Comparison of ENCODE assay signal across 19 cellular contexts in genomic region chr11:76648929-76649328, GRCh38. TPM values are rescaled to one million over a fixed set of nuclear protein-coding genes. Genes with fewer than 3 reads are reported as not detected.
DNase-seq lines count a peak whose midpoint lies in the region; ATAC-seq, FAIRE-seq and TF ChIP-seq lines count a peak whose summit lies in the region.
"Had no signal": no experiment of that assay in that cellular context is flagged by ENCODE, and none has a peak within 500 bp of the region (broad histone marks: within the 10 kb centered on the region; RNA-seq: fewer than 3 reads in every experiment).

No MANE protein-coding gene starts in this region.

- intact Hi-C loops in heart right ventricle (cut with DNase I) (no loop called here), Right ventricle myocardium superior (cut with DNase I) (no loop called here), K562 (cut with micrococcal nuclease) (no loop called here)

- no peak for TF ChIP-seq EP300 in K562 (IDR thresholded peaks at IDR 0.05; ENCODE audit: low read length)

- no peak for TF ChIP-seq RAD21 in K562 (CRISPR knock-in tag; conservative IDR thresholded peaks at IDR 0.05 in 1 of 2, IDR thresholded peaks at IDR 0.05 in 1 of 2)

- CTCF ChIA-PET in K562 (lab: Yijun Ruan, JAX; ENCODE audit: low intra/inter-chr PET ratio) = no interaction called here

- no peaks in the 10 kb centered on the region for H3K36me3 Mint-ChIP-seq in progenitor cell of endocrine pancreas (ENCODE audit: insufficient read depth)

- H3K4me1 Mint-ChIP-seq in progenitor cell of endocrine pancreas (ENCODE audit: low read depth) = no peaks in the 10 kb centered on the region
- H3K4me1 Mint-ChIP-seq: B cell had no signal

- ATAC-seq in heart right ventricle = peak in 3 of 8 donors; percentile 30 to 64 (median 31)
- ATAC-seq in Right ventricle myocardium superior (ENCODE audit: poor library complexity) = no peak
- no peak for ATAC-seq in K562
- ATAC-seq in HG02885 (IDR thresholded peaks at IDR 0.05; ENCODE audit: poor library complexity, unreplicated experiment) = no peak

- H3K27ac ChIP-seq in heart right ventricle (peak overlapping the region in 8 of 10 donors; percentile 19 to 79 (median 67)), K562 (ENCODE audit: extremely low read depth, low read depth, low read length) (no peak overlapping the region)
- H3K27ac ChIP-seq: BLaER1 treated with 17β-estradiol and CSF1 and Interleukin-3, amounts not matched to agents 10 nM and 100 nM; GM23248 had no signal

- H3K4me1 ChIP-seq in heart right ventricle (peaks cover 0 to 50% (median 28%) of the 10 kb centered on the region in 9 donors), K562 (replicated peaks in 1 of 2; ENCODE audit: control insufficient read depth in 2 of 2, insufficient read depth in 2 of 2, low read length in 2 of 2) (peaks cover 1 to 7% of the 10 kb centered on the region in 2 experiments; a peak in 3 of 5 replicates)
- H3K4me1 ChIP-seq: Caco-2, HAP-1 had no signal

- H3K9me3 Mint-ChIP-seq in progenitor cell of endocrine pancreas (ENCODE audit: low read depth) = peaks cover 8% of the 10 kb centered on the region
- H3K9me3 Mint-ChIP-seq: CD4-positive, alpha-beta T cell had no signal

- no peak overlapping the region for H3K27ac Mint-ChIP-seq in progenitor cell of endocrine pancreas
- H3K27ac Mint-ChIP-seq: B cell; CD4-positive, alpha-beta T cell had no signal

- no peak for FAIRE-seq in K562 (lab: Jason Lieb, UNC)
- FAIRE-seq: D721Med, G401.6, GM12892, GM18507 had no signal

- no peak for TF ChIP-seq CTCF in heart right ventricle (IDR thresholded peaks at IDR 0.05)
- TF ChIP-seq CTCF in K562 (IDR thresholded peaks at IDR 0.05 in 2 of 3, conservative IDR thresholded peaks at IDR 0.05 in 1 of 3; ENCODE audit: insufficient read depth in 2 of 3, low read depth in 1 of 3, low read length in 3 of 3) = no peak
- TF ChIP-seq CTCF in fibroblast of pulmonary artery (IDR thresholded peaks at IDR 0.05; ENCODE audit: low read length, missing control alignments) = no peak
- no peak for TF ChIP-seq CTCF in progenitor cell of endocrine pancreas (IDR thresholded peaks at IDR 0.05; ENCODE audit: unreplicated experiment)

- H3K79me2 ChIP-seq in K562 (ENCODE audit: control insufficient read depth, insufficient read depth, low read length) = no peaks in the 10 kb centered on the region

- H3K9me1 ChIP-seq in K562 (ENCODE audit: control insufficient read depth, insufficient read depth, low read length) = no peaks in the 10 kb centered on the region

- 49 to 59% methylated on average over 7 of the region's 7 CpGs for WGBS in heart right ventricle, 2 donors
- 2% methylated on average over 7 of the region's 7 CpGs for WGBS in K562 (ENCODE audit: insufficient coverage, low coverage, missing lambda C conversion rate)

- H3K4me2 ChIP-seq in K562 (ENCODE audit: insufficient read depth, low read length) = no peak overlapping the region
- H3K4me2 ChIP-seq: BLaER1 treated with 17β-estradiol and CSF1 and Interleukin-3, amounts not matched to agents 10 nM and 100 nM had no signal

- TF ChIP-seq POLR2A in K562 (conservative IDR thresholded peaks at IDR 0.05) = no peak

- POLR2A ChIA-PET in K562 (lab: Yijun Ruan, JAX) = no interaction called here

- in situ Hi-C loops in K562 (cut with MboI) = no loop called here

- BruUV-seq in K562 (replicated peaks; lab: Mats Ljungman, UMichigan) = no TSS peak

- 0 out of 2 replicates have a peak overlapping the region, but pooled peaks have one; percentile 2 for H2AFZ ChIP-seq in K562 (ENCODE audit: low read depth, low read length)
- H2AFZ ChIP-seq: GM23248 had no signal

- H3K27me3 ChIP-seq in heart right ventricle (no peaks in the 10 kb centered on the region), K562 (ENCODE audit: control insufficient read depth in 2 of 2, insufficient read depth in 2 of 2, low read length in 2 of 2) (peaks cover 10 to 12% of the 10 kb centered on the region in 2 experiments; a peak in 2 of 5 replicates)

- no peaks in the 10 kb centered on the region for H4K20me1 ChIP-seq in K562 (replicated peaks; ENCODE audit: control insufficient read depth, insufficient read depth, low read length)
- H4K20me1 ChIP-seq: BLaER1 treated with 17β-estradiol and CSF1 and Interleukin-3, amounts not matched to agents 10 nM and 100 nM had no signal

- H3K27me3 Mint-ChIP-seq in progenitor cell of endocrine pancreas = peaks cover 3% of the 10 kb centered on the region

- H3K9me3 ChIP-seq in heart right ventricle (peaks cover 0 to 18% (median 9%) of the 10 kb centered on the region in 11 donors), K562 (replicated peaks; ENCODE audit: control insufficient read depth, insufficient read depth, low read depth, low read length) (no peaks in the 10 kb centered on the region; the same call in 1 of the 2 replicates)
- H3K9me3 ChIP-seq: Caco-2, HAP-1 had no signal

- H3K36me3 ChIP-seq in heart right ventricle (no peaks in the 10 kb centered on the region), K562 (ENCODE audit: control insufficient read depth, insufficient read depth, low read length) (no peaks in the 10 kb centered on the region)
- H3K36me3 ChIP-seq: BLaER1 treated with 17β-estradiol and CSF1 and Interleukin-3, amounts not matched to agents 10 nM and 100 nM; HAP-1 had no signal

- DNase-seq in heart right ventricle (no peak), Right ventricle myocardium superior (no peak), K562 (ENCODE audit: extremely low read depth in 1 of 4, low spot score in 3 of 4) (no peak), fibroblast of pulmonary artery (ENCODE audit: low read depth) (peak; percentile 58), amniotic stem cell (lab: John Stamatoyannopoulos, UW) (no peak), progenitor cell of endocrine pancreas (ENCODE audit: low spot score, unreplicated experiment) (no peak)
- DNase-seq: Caco-2; CD4-positive, alpha-beta T cell; GM23248 had no signal

- no peak overlapping the region for H3K9ac ChIP-seq in K562 (ENCODE audit: insufficient read depth in 1 of 2, low read depth in 2 of 2, low read length in 2 of 2)
- H3K9ac ChIP-seq: BLaER1 treated with 17β-estradiol and CSF1 and Interleukin-3, amounts not matched to agents 10 nM and 100 nM; GM23248 had no signal

- H3K4me3 Mint-ChIP-seq in progenitor cell of endocrine pancreas (ENCODE audit: low read depth) = no peak overlapping the region
- H3K4me3 Mint-ChIP-seq: B cell; CD4-positive, alpha-beta T cell had no signal

- no peak overlapping the region for H3K4me3 ChIP-seq in heart right ventricle
- no peak overlapping the region for H3K4me3 ChIP-seq in K562
- H3K4me3 ChIP-seq in fibroblast of pulmonary artery (replicated peaks; ENCODE audit: low read depth, low read length) = no peak overlapping the region
- H3K4me3 ChIP-seq: BLaER1 treated with 17β-estradiol and CSF1 and Interleukin-3, amounts not matched to agents 10 nM and 100 nM; GM23248; HAP-1 had no signal

TF ChIP-seq in K562, 482 proteins besides CTCF, POLR2A, EP300 and RAD21 (continues in another document):
- no peak for TF ChIP-seq DDX20 (tag; IDR thresholded peaks at IDR 0.05; ENCODE audit: low read depth)
- no peak for TF ChIP-seq NEUROD1 (IDR thresholded peaks at IDR 0.05; ENCODE audit: borderline replicate concordance, low read depth, low read length, partially characterized antibody)
- TF ChIP-seq RB1 (IDR thresholded peaks at IDR 0.05; ENCODE audit: low read depth) = no peak
- no peak for TF ChIP-seq NFIX (CRISPR knock-in tag; IDR thresholded peaks at IDR 0.05; ENCODE audit: low read depth)
- no peak for TF ChIP-seq MCM5 (IDR thresholded peaks at IDR 0.05; ENCODE audit: low read depth)

RNA-seq across cellular contexts. Expression of gene LRRC32, which starts 21.6 kb away (rescaled TPM):
- total RNA-seq in heart right ventricle (10 to 100 TPM; 16.7 to 61.3 (median 31.5) TPM), Right ventricle myocardium superior (30.3 TPM), K562 (2014; rRNA removed) (0.16 and 0.50 TPM in 2 replicates), K562 (2014; rRNA removed; fragmentation: Illumina TruSeq; extraction: Trizol) (0.16 TPM in 1 of 2 replicates, not detected in the other), K562 (2015; rRNA removed; fragmentation: Illumina TruSeq; extraction: Trizol) (not detected in 2 replicates), K562 (2021) (0.20 and 0.31 TPM in 2 replicates), progenitor cell of endocrine pancreas (0.14 and 0.27 TPM in 2 replicates)
- polyA plus RNA-seq in heart right ventricle (100 to 1,000 TPM in 1 of 2 donors, 10 to 100 TPM in 1; 62.4 to 215 TPM), K562 (2011; rRNA removed) (0.10 and 0.47 TPM in 2 replicates), K562 (2014; fragmentation: Illumina TruSeq; extraction: Trizol) (0.18 and 0.44 TPM in 2 replicates), K562 (2014; fragmentation: Nextera tagmentation; extraction: Ambion mirVana) (not detected), K562 (2014; rRNA removed) (0.08 TPM in 1 of 2 replicates, not detected in the other)
- total RNA-seq in K562 (2011; cell fraction: chromatin; rRNA removed; ENCODE audit: low replicate concordance) = 0.21 and 0.65 TPM in 2 replicates
- total RNA-seq in K562 (2011; cell fraction: nucleolus; rRNA removed) = 0.79 and 1.3 TPM in 2 replicates
- 0.76 and 0.81 TPM in 2 replicates for total RNA-seq in K562 (2011; cell fraction: nucleoplasm; rRNA removed)
- 0.44 and 0.48 TPM in 2 replicates for polyA plus RNA-seq in K562 (2011; cell fraction: cytosol; rRNA removed)
- polyA plus RNA-seq in K562 (2011; cell fraction: nucleus; rRNA removed) = 0.41 and 0.63 TPM in 2 replicates
- 0.12 and 0.65 TPM in 2 replicates for polyA plus RNA-seq in K562 (2012)
- polyA minus RNA-seq in K562 (2011; rRNA and poly(A)+ RNA removed) = 0.53 and 0.57 TPM in 2 replicates
- 0.55 and 0.67 TPM in 2 replicates for polyA minus RNA-seq in K562 (2011; cell fraction: cytosol; rRNA and poly(A)+ RNA removed)
- polyA minus RNA-seq in K562 (2011; cell fraction: nucleus; rRNA and poly(A)+ RNA removed) = 0.13 and 0.56 TPM in 2 replicates
- total RNA-seq: A172, HT-29 had no signal

Comparison
In these comparisons a context has a peak if more than half of its experiments do, and no peak if none do; other contexts are left out.
1. RNA of gene LRRC32, which starts 21.6 kb away (total RNA-seq): 16.7 to 61.3 TPM in heart right ventricle and 30.3 TPM in Right ventricle myocardium superior (single experiment); 0.16 to 1.3 TPM in K562 and 0.14 to 0.27 TPM in progenitor cell of endocrine pancreas; every median in the first group is over 4 times any median in the second.